Comparison of ENCODE assay signal across 1 cellular context in the genomic region with DNA sequence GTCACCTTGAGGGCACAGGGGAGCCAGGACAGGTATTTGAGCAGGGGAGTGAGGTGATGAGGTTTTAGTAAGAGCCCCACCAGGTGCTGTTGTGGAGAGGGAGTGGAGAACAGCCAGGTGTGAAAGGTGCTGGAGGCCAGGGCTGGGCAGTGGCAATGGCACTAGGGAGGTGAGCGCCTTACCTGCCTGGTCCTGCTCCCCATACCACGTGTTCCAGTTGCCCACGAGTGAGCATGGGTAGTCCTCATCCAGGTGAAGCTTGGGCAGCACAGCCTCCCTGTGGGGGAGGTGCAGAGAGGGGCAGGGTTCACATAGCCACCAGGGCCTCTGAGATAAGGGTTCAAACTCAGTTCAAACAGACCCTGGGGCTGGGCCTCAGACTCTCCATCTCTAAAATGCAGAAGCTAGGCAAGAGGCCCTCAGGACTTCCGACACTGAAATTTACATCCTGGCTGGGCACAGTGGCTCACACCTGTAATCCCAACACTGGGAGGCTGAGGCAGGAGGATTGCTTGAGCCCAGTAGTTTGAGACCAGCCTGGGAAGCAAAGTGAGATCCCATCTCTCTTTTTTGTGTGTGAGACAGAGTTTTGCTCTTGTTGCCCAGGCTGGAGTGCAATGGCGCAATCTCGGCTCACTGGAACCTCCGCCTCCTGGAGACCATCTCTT.
A peak's percentile ranks its signal among the peaks of the same experiment; 100 is the strongest.
TF ChIP-seq lines count a peak whose summit lies in the region.

No MANE protein-coding gene starts in this region.

TF ChIP-seq in HepG2, 621 proteins besides CTCF, POLR2A, EP300 and RAD21 (continued from another document and continues in another):
- TF ChIP-seq, protein P1, sequence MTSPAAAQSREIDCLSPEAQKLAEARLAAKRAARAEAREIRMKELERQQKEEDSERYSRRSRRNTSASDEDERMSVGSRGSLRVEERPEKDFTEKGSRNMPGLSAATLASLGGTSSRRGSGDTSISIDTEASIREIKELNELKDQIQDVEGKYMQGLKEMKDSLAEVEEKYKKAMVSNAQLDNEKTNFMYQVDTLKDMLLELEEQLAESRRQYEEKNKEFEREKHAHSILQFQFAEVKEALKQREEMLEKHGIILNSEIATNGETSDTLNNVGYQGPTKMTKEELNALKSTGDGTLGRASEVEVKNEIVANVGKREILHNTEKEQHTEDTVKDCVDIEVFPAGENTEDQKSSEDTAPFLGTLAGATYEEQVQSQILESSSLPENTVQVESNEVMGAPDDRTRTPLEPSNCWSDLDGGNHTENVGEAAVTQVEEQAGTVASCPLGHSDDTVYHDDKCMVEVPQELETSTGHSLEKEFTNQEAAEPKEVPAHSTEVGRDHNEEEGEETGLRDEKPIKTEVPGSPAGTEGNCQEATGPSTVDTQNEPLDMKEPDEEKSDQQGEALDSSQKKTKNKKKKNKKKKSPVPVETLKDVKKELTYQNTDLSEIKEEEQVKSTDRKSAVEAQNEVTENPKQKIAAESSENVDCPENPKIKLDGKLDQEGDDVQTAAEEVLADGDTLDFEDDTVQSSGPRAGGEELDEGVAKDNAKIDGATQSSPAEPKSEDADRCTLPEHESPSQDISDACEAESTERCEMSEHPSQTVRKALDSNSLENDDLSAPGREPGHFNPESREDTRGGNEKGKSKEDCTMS (CRISPR knock-in tag; conservative IDR thresholded peaks at IDR 0.05): no peak
- TF ChIP-seq ZFP82 (CRISPR knock-in tag; IDR thresholded peaks at IDR 0.05; ENCODE audit: borderline replicate concordance): no peak
- no peak for TF ChIP-seq ZNF264 (CRISPR knock-in tag; IDR thresholded peaks at IDR 0.05)
- TF ChIP-seq ZNF251 (CRISPR knock-in tag; IDR thresholded peaks at IDR 0.05): no peak
- TF ChIP-seq, protein P2, sequence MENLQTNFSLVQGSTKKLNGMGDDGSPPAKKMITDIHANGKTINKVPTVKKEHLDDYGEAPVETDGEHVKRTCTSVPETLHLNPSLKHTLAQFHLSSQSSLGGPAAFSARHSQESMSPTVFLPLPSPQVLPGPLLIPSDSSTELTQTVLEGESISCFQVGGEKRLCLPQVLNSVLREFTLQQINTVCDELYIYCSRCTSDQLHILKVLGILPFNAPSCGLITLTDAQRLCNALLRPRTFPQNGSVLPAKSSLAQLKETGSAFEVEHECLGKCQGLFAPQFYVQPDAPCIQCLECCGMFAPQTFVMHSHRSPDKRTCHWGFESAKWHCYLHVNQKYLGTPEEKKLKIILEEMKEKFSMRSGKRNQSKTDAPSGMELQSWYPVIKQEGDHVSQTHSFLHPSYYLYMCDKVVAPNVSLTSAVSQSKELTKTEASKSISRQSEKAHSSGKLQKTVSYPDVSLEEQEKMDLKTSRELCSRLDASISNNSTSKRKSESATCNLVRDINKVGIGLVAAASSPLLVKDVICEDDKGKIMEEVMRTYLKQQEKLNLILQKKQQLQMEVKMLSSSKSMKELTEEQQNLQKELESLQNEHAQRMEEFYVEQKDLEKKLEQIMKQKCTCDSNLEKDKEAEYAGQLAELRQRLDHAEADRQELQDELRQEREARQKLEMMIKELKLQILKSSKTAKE (CRISPR knock-in tag; IDR thresholded peaks at IDR 0.05; ENCODE audit: borderline replicate concordance): no peak
- TF ChIP-seq ATAD3A (CRISPR knock-in tag; IDR thresholded peaks at IDR 0.05): no peak
- no peak for TF ChIP-seq BRD4 (CRISPR knock-in tag; IDR thresholded peaks at IDR 0.05)
- TF ChIP-seq KLF6 (CRISPR knock-in tag; IDR thresholded peaks at IDR 0.05): 0 out of 2 replicates have a peak, but pooled peaks have one; percentile 42
- TF ChIP-seq, protein P3, sequence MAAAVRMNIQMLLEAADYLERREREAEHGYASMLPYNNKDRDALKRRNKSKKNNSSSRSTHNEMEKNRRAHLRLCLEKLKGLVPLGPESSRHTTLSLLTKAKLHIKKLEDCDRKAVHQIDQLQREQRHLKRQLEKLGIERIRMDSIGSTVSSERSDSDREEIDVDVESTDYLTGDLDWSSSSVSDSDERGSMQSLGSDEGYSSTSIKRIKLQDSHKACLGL (CRISPR knock-in tag; IDR thresholded peaks at IDR 0.05): no peak
- peak; percentile 59; the same call in 1 of the 2 replicates for TF ChIP-seq TBX2 (CRISPR knock-in tag; IDR thresholded peaks at IDR 0.05; ENCODE audit: borderline replicate concordance)
- no peak for TF ChIP-seq NAIF1 (CRISPR knock-in tag; IDR thresholded peaks at IDR 0.05; ENCODE audit: borderline replicate concordance)
- no peak for TF ChIP-seq ZNF589 (CRISPR knock-in tag; conservative IDR thresholded peaks at IDR 0.05)
- TF ChIP-seq, protein P4, sequence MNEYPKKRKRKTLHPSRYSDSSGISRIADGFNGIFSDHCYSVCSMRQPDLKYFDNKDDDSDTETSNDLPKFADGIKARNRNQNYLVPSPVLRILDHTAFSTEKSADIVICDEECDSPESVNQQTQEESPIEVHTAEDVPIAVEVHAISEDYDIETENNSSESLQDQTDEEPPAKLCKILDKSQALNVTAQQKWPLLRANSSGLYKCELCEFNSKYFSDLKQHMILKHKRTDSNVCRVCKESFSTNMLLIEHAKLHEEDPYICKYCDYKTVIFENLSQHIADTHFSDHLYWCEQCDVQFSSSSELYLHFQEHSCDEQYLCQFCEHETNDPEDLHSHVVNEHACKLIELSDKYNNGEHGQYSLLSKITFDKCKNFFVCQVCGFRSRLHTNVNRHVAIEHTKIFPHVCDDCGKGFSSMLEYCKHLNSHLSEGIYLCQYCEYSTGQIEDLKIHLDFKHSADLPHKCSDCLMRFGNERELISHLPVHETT (CRISPR knock-in tag; conservative IDR thresholded peaks at IDR 0.05): no peak
- TF ChIP-seq, protein P5, sequence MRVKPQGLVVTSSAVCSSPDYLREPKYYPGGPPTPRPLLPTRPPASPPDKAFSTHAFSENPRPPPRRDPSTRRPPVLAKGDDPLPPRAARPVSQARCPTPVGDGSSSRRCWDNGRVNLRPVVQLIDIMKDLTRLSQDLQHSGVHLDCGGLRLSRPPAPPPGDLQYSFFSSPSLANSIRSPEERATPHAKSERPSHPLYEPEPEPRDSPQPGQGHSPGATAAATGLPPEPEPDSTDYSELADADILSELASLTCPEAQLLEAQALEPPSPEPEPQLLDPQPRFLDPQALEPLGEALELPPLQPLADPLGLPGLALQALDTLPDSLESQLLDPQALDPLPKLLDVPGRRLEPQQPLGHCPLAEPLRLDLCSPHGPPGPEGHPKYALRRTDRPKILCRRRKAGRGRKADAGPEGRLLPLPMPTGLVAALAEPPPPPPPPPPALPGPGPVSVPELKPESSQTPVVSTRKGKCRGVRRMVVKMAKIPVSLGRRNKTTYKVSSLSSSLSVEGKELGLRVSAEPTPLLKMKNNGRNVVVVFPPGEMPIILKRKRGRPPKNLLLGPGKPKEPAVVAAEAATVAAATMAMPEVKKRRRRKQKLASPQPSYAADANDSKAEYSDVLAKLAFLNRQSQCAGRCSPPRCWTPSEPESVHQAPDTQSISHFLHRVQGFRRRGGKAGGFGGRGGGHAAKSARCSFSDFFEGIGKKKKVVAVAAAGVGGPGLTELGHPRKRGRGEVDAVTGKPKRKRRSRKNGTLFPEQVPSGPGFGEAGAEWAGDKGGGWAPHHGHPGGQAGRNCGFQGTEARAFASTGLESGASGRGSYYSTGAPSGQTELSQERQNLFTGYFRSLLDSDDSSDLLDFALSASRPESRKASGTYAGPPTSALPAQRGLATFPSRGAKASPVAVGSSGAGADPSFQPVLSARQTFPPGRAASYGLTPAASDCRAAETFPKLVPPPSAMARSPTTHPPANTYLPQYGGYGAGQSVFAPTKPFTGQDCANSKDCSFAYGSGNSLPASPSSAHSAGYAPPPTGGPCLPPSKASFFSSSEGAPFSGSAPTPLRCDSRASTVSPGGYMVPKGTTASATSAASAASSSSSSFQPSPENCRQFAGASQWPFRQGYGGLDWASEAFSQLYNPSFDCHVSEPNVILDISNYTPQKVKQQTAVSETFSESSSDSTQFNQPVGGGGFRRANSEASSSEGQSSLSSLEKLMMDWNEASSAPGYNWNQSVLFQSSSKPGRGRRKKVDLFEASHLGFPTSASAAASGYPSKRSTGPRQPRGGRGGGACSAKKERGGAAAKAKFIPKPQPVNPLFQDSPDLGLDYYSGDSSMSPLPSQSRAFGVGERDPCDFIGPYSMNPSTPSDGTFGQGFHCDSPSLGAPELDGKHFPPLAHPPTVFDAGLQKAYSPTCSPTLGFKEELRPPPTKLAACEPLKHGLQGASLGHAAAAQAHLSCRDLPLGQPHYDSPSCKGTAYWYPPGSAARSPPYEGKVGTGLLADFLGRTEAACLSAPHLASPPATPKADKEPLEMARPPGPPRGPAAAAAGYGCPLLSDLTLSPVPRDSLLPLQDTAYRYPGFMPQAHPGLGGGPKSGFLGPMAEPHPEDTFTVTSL (CRISPR knock-in tag; IDR thresholded peaks at IDR 0.05; ENCODE audit: borderline replicate concordance): no peak
- TF ChIP-seq, protein P6, sequence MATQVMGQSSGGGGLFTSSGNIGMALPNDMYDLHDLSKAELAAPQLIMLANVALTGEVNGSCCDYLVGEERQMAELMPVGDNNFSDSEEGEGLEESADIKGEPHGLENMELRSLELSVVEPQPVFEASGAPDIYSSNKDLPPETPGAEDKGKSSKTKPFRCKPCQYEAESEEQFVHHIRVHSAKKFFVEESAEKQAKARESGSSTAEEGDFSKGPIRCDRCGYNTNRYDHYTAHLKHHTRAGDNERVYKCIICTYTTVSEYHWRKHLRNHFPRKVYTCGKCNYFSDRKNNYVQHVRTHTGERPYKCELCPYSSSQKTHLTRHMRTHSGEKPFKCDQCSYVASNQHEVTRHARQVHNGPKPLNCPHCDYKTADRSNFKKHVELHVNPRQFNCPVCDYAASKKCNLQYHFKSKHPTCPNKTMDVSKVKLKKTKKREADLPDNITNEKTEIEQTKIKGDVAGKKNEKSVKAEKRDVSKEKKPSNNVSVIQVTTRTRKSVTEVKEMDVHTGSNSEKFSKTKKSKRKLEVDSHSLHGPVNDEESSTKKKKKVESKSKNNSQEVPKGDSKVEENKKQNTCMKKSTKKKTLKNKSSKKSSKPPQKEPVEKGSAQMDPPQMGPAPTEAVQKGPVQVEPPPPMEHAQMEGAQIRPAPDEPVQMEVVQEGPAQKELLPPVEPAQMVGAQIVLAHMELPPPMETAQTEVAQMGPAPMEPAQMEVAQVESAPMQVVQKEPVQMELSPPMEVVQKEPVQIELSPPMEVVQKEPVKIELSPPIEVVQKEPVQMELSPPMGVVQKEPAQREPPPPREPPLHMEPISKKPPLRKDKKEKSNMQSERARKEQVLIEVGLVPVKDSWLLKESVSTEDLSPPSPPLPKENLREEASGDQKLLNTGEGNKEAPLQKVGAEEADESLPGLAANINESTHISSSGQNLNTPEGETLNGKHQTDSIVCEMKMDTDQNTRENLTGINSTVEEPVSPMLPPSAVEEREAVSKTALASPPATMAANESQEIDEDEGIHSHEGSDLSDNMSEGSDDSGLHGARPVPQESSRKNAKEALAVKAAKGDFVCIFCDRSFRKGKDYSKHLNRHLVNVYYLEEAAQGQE (IDR thresholded peaks at IDR 0.05; ENCODE audit: borderline replicate concordance in 1 of 2, low read depth in 1 of 2, low read length in 2 of 2): no peak
- no peak for TF ChIP-seq CENPT (CRISPR knock-in tag; IDR thresholded peaks at IDR 0.05; ENCODE audit: low read depth)
- no peak for TF ChIP-seq ZNF383 (CRISPR knock-in tag; IDR thresholded peaks at IDR 0.05; ENCODE audit: borderline replicate concordance)
- TF ChIP-seq, protein P7, sequence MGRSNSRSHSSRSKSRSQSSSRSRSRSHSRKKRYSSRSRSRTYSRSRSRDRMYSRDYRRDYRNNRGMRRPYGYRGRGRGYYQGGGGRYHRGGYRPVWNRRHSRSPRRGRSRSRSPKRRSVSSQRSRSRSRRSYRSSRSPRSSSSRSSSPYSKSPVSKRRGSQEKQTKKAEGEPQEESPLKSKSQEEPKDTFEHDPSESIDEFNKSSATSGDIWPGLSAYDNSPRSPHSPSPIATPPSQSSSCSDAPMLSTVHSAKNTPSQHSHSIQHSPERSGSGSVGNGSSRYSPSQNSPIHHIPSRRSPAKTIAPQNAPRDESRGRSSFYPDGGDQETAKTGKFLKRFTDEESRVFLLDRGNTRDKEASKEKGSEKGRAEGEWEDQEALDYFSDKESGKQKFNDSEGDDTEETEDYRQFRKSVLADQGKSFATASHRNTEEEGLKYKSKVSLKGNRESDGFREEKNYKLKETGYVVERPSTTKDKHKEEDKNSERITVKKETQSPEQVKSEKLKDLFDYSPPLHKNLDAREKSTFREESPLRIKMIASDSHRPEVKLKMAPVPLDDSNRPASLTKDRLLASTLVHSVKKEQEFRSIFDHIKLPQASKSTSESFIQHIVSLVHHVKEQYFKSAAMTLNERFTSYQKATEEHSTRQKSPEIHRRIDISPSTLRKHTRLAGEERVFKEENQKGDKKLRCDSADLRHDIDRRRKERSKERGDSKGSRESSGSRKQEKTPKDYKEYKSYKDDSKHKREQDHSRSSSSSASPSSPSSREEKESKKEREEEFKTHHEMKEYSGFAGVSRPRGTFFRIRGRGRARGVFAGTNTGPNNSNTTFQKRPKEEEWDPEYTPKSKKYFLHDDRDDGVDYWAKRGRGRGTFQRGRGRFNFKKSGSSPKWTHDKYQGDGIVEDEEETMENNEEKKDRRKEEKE (IDR thresholded peaks at IDR 0.05): no peak
- TF ChIP-seq, protein P8, sequence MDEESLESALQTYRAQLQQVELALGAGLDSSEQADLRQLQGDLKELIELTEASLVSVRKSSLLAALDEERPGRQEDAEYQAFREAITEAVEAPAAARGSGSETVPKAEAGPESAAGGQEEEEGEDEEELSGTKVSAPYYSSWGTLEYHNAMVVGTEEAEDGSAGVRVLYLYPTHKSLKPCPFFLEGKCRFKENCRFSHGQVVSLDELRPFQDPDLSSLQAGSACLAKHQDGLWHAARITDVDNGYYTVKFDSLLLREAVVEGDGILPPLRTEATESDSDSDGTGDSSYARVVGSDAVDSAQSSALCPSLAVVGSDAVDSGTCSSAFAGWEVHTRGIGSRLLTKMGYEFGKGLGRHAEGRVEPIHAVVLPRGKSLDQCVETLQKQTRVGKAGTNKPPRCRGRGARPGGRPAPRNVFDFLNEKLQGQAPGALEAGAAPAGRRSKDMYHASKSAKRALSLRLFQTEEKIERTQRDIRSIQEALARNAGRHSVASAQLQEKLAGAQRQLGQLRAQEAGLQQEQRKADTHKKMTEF (CRISPR knock-in tag; IDR thresholded peaks at IDR 0.05): peak; percentile 44; the same call in 1 of the 2 replicates
- TF ChIP-seq MXI1 (IDR thresholded peaks at IDR 0.05; ENCODE audit: borderline replicate concordance, low read depth, low read length): no peak
- TF ChIP-seq, protein P9, sequence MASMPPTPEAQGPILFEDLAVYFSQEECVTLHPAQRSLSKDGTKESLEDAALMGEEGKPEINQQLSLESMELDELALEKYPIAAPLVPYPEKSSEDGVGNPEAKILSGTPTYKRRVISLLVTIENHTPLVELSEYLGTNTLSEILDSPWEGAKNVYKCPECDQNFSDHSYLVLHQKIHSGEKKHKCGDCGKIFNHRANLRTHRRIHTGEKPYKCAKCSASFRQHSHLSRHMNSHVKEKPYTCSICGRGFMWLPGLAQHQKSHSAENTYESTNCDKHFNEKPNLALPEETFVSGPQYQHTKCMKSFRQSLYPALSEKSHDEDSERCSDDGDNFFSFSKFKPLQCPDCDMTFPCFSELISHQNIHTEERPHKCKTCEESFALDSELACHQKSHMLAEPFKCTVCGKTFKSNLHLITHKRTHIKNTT (CRISPR knock-in tag; IDR thresholded peaks at IDR 0.05): no peak
- TF ChIP-seq, protein P10, sequence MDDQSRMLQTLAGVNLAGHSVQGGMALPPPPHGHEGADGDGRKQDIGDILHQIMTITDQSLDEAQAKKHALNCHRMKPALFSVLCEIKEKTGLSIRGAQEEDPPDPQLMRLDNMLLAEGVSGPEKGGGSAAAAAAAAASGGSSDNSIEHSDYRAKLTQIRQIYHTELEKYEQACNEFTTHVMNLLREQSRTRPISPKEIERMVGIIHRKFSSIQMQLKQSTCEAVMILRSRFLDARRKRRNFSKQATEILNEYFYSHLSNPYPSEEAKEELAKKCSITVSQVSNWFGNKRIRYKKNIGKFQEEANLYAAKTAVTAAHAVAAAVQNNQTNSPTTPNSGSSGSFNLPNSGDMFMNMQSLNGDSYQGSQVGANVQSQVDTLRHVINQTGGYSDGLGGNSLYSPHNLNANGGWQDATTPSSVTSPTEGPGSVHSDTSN (CRISPR knock-in tag; IDR thresholded peaks at IDR 0.05; ENCODE audit: borderline replicate concordance): no peak
